In the genomic region with DNA sequence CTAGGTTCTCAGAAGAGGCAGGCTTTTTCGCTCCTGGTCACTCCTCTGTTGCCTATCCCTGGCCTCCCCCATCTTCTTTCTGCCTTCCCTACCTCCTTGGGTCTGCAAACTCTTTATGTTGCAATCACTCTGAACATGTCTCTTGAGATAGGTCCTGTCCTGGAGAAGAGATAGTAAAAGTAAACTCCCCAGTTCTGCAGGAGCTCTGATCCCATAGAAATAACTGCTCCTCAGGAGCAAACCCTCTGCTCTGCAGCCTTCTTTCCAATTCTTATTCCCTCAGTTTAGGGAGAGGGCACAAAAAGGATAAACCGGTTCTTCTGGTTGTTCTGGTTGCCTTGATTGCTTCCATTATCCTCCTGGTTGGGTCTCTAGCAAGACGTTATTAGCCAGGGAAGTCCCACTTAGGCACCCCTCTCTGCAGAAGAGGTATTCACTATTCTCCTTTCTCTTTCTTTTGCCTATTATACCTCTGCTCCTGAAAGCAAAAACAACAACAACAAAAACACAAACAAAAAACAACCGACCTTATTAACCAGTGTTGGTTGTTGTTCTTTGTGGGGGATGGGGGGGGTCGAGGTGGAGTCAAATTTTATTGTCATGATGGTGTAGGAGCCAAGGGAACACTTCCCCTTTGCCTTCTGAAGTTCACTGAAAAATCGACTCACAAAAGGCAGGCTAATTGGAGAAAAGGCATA, we compare ENCODE assay signal across 8 cellular contexts. TPM values are rescaled to one million over a fixed set of nuclear protein-coding genes. Genes with fewer than 3 reads are reported as not detected.
DNase-seq lines count a peak whose midpoint lies in the region; ATAC-seq and TF ChIP-seq lines count a peak whose summit lies in the region.

No MANE protein-coding gene starts in this region.

- H3K4me3 ChIP-seq in BLaER1 treated with 17β-estradiol and CSF1 and Interleukin-3, amounts not matched to agents 10 nM and 100 nM: peak overlapping the region; percentile 73 to 94 (median 84)
- peak overlapping the region; percentile 39 for H3K4me3 ChIP-seq in iPS-20b (ENCODE audit: low read length)
- peak overlapping the region; percentile 53 to 87 for H3K4me3 ChIP-seq in stomach smooth muscle (ENCODE audit: low read length in 2 of 2)

- H3K4me1 ChIP-seq in BLaER1 treated with 17β-estradiol and CSF1 and Interleukin-3, amounts not matched to agents 10 nM and 100 nM: peaks cover 77 to 81% (median 80%) of the 10 kb centered on the region in 10 experiments
- H3K4me1 ChIP-seq in iPS-20b (ENCODE audit: insufficient read depth, low read length): peaks cover 14% of the 10 kb centered on the region; the same call in 1 of the 2 replicates
- peaks cover 35% of the 10 kb centered on the region for H3K4me1 ChIP-seq in stomach smooth muscle (ENCODE audit: control insufficient read depth, insufficient read depth, low read length)

- H3K9me3 Mint-ChIP-seq in activated naive CD8-positive, alpha-beta T cell treated with anti-CD3 and anti-CD28 coated beads, Interleukin-2, amount 50 U/mL, for 24 hours: peaks cover 23% of the 10 kb centered on the region

- no peak for DNase-seq in activated naive CD8-positive, alpha-beta T cell treated with anti-CD3 and anti-CD28 coated beads, Interleukin-2, amount 50 U/mL, for 24 hours
- DNase-seq in cerebellum (ENCODE audit: low spot score): no peak
- DNase-seq in stimulated activated naive CD4-positive, alpha-beta T cell (lab: John Stamatoyannopoulos, UW): no peak

- no peaks in the 10 kb centered on the region for H3K27me3 Mint-ChIP-seq in activated naive CD8-positive, alpha-beta T cell treated with anti-CD3 and anti-CD28 coated beads, Interleukin-2, amount 50 U/mL, for 24 hours

- TF ChIP-seq RAD21 in Ishikawa (IDR thresholded peaks at IDR 0.05; ENCODE audit: low read depth): 0 out of 2 replicates have a peak, but pooled peaks have one; percentile 5

- peaks cover 54% of the 10 kb centered on the region for H3K36me3 Mint-ChIP-seq in activated naive CD8-positive, alpha-beta T cell treated with anti-CD3 and anti-CD28 coated beads, Interleukin-2, amount 50 U/mL, for 24 hours (ENCODE audit: low read depth)

- peak overlapping the region; percentile 92 to 99 (median 97) for H3K9ac ChIP-seq in BLaER1 treated with 17β-estradiol and CSF1 and Interleukin-3, amounts not matched to agents 10 nM and 100 nM
- H3K9ac ChIP-seq in iPS-20b (ENCODE audit: low read depth, low read length): no peak overlapping the region
- peak overlapping the region; percentile 20 to 68 for H3K9ac ChIP-seq in stomach smooth muscle (ENCODE audit: low read length in 2 of 2)

- H3K27ac Mint-ChIP-seq in activated naive CD8-positive, alpha-beta T cell treated with anti-CD3 and anti-CD28 coated beads, Interleukin-2, amount 50 U/mL, for 24 hours: peak overlapping the region; percentile 26

- H3K4me1 Mint-ChIP-seq in activated naive CD8-positive, alpha-beta T cell treated with anti-CD3 and anti-CD28 coated beads, Interleukin-2, amount 50 U/mL, for 24 hours: peaks cover 91% of the 10 kb centered on the region

- no peak for ATAC-seq in activated naive CD8-positive, alpha-beta T cell treated with anti-CD3 and anti-CD28 coated beads, Interleukin-2, amount 50 U/mL, for 24 hours
- ATAC-seq in GM21390 (IDR thresholded peaks at IDR 0.05; ENCODE audit: unreplicated experiment): no peak

- H3K27ac ChIP-seq in BLaER1 treated with 17β-estradiol and CSF1 and Interleukin-3, amounts not matched to agents 10 nM and 100 nM: peak overlapping the region; percentile 95 to 100 (median 98); a peak in 21 of 22 replicates
- H3K27ac ChIP-seq in iPS-20b (ENCODE audit: low read length) (no peak overlapping the region), stomach smooth muscle (ENCODE audit: low read length) (no peak overlapping the region)

- H4K20me1 ChIP-seq in BLaER1 treated with 17β-estradiol and CSF1 and Interleukin-3, amounts not matched to agents 10 nM and 100 nM: peaks cover 15 to 45% (median 30%) of the 10 kb centered on the region in 11 experiments; a peak in 16 of 22 replicates

- peak overlapping the region; percentile 79 to 96 (median 93) for H3K4me2 ChIP-seq in BLaER1 treated with 17β-estradiol and CSF1 and Interleukin-3, amounts not matched to agents 10 nM and 100 nM

- H3K36me3 ChIP-seq in BLaER1 treated with 17β-estradiol and CSF1 and Interleukin-3, amounts not matched to agents 10 nM and 100 nM: peaks cover 39 to 44% (median 42%) of the 10 kb centered on the region in 11 experiments
- H3K36me3 ChIP-seq in iPS-20b (ENCODE audit: insufficient read depth, low read depth, low read length) (no peaks in the 10 kb centered on the region), stomach smooth muscle (ENCODE audit: control insufficient read depth in 2 of 2, insufficient read depth in 2 of 2, low read length in 2 of 2) (peaks cover 13 to 19% of the 10 kb centered on the region in 2 donors)

- peaks cover 10 to 26% (median 25%) of the 10 kb centered on the region in 11 experiments for H3K9me3 ChIP-seq in BLaER1 treated with 17β-estradiol and CSF1 and Interleukin-3, amounts not matched to agents 10 nM and 100 nM (replicated peaks in 1 of 11)
- H3K9me3 ChIP-seq in iPS-20b (ENCODE audit: insufficient read depth, low read depth, low read length): peaks cover 22% of the 10 kb centered on the region
- no peaks in the 10 kb centered on the region for H3K9me3 ChIP-seq in stomach smooth muscle (ENCODE audit: control insufficient read depth in 2 of 2, low read length in 2 of 2)

- no peak for TF ChIP-seq EP300 in Ishikawa (IDR thresholded peaks at IDR 0.05; ENCODE audit: borderline replicate concordance)

- peak overlapping the region; percentile 92 for H3K4me3 Mint-ChIP-seq in activated naive CD8-positive, alpha-beta T cell treated with anti-CD3 and anti-CD28 coated beads, Interleukin-2, amount 50 U/mL, for 24 hours

- no peaks in the 10 kb centered on the region for H3K27me3 ChIP-seq in BLaER1 treated with 17β-estradiol and CSF1 and Interleukin-3, amounts not matched to agents 10 nM and 100 nM
- H3K27me3 ChIP-seq in iPS-20b (ENCODE audit: insufficient read depth, low read length) (no peaks in the 10 kb centered on the region), stomach smooth muscle (ENCODE audit: control insufficient read depth in 1 of 2, insufficient read depth in 2 of 2, low read length in 2 of 2) (no peaks in the 10 kb centered on the region)

TF ChIP-seq in Ishikawa, 13 proteins besides CTCF, POLR2A, EP300 and RAD21:
- peak; percentile 62 for TF ChIP-seq YY1 (IDR thresholded peaks at IDR 0.05; ENCODE audit: low read depth)
- TF ChIP-seq TCF12 (IDR thresholded peaks at IDR 0.05; ENCODE audit: low read depth): no peak

RNA-seq across cellular contexts. Expression of a gene that starts 1.0 kb away (rescaled TPM):
- total RNA-seq in cerebellum: 0.73 TPM

RNA-seq across cellular contexts. Expression of a gene that starts 33.1 kb away (rescaled TPM):
- not detected for total RNA-seq in cerebellum

Comparison
In these comparisons a context has a peak if more than half of its experiments do, and no peak if none do; other contexts are left out.
1. H3K27ac ChIP-seq: peak in BLaER1 treated with 17β-estradiol and CSF1 and Interleukin-3, amounts not matched to agents 10 nM and 100 nM (11 of 11); none in iPS-20b (single experiment) and stomach smooth muscle (single experiment).
2. Peak in every context shown above with its lines, with median percentiles within 50 percentile points of each other: H3K4me3 ChIP-seq.